8 cellular contexts compared by ENCODE assay signal in the genomic region with DNA sequence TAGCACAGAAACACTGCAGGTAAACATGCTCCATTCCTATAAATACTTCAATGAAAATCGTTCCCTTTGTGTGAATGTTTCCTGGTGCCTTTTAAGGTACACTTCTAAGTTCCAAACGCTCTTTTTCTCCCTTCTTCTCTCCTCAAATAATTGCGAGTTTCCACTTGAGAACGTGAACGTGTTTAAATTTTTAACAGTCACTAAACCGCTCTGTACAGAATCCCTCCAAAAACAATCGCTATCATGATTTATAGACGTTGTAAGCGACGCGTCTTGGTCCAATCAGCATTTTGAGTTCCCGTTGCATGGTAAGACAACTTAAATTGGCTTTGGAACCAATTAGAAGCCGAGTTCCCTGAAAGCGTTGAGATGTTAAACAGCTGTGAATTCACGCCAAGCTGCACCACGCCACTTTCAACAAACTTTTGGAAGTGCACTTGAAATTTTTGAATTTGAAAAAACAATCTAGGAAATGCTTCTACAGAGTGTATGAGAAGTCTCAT. TPM values are rescaled to one million over a fixed set of nuclear protein-coding genes. Genes with fewer than 3 reads are reported as not detected.
DNase-seq lines count a peak whose midpoint lies in the region; ATAC-seq and TF ChIP-seq lines count a peak whose summit lies in the region.

No MANE protein-coding gene starts in this region.

- H3K4me3 Mint-ChIP-seq in mesothelial cell of epicardium, result peak overlapping the region; percentile 84

- TF ChIP-seq CTCF in dorsolateral prefrontal cortex (IDR thresholded peaks at IDR 0.05 in 54 of 56, conservative IDR thresholded peaks at IDR 0.05 in 2 of 56; ENCODE audit: low read depth in 1 of 56, partially characterized antibody in 56 of 56), result peak in 2 of 56 donors; percentile 5 to 14
- TF ChIP-seq CTCF in mesothelial cell of epicardium (IDR thresholded peaks at IDR 0.05; ENCODE audit: unreplicated experiment), result no peak

- H3K4me1 Mint-ChIP-seq in mesothelial cell of epicardium, result peaks cover 4% of the 10 kb centered on the region

- ATAC-seq in GM19463 (IDR thresholded peaks at IDR 0.05; ENCODE audit: unreplicated experiment), result no peak

- H3K36me3 Mint-ChIP-seq in mesothelial cell of epicardium, result no peaks in the 10 kb centered on the region

- no peaks in the 10 kb centered on the region for H3K4me1 ChIP-seq in urinary bladder (ENCODE audit: insufficient read depth)

- H3K9me3 Mint-ChIP-seq in mesothelial cell of epicardium, result no peaks in the 10 kb centered on the region

- H3K36me3 ChIP-seq in urinary bladder (ENCODE audit: insufficient read depth), result no peaks in the 10 kb centered on the region

- no peaks in the 10 kb centered on the region for H3K27me3 ChIP-seq in dorsolateral prefrontal cortex

- peak overlapping the region; percentile 55 to 93 (median 78) for H3K4me3 ChIP-seq in dorsolateral prefrontal cortex
- peak overlapping the region; percentile 64 for H3K4me3 ChIP-seq in urinary bladder (ENCODE audit: low read depth, low read length)

- intact Hi-C loops in dorsolateral prefrontal cortex (cut with DNase I), result no loop called here

- H3K27ac ChIP-seq in dorsolateral prefrontal cortex, result peak overlapping the region in 54 of 59 donors; percentile 17 to 99 (median 98)
- no peak overlapping the region for H3K27ac ChIP-seq in urinary bladder (ENCODE audit: low read depth)

- under 1% methylated on average over 16 of the region's 16 CpGs for WGBS in urinary bladder

- H3K27ac Mint-ChIP-seq in mesothelial cell of epicardium, result peak overlapping the region; percentile 95

- H3K27me3 Mint-ChIP-seq in mesothelial cell of epicardium (ENCODE audit: low read depth), result peaks cover 11% of the 10 kb centered on the region

- DNase-seq in activated naive CD4-positive, alpha-beta T cell treated with Interleukin-2 at 50 U/mL for 16 hours, result peak; percentile 30
- DNase-seq in activated naive CD4-positive, alpha-beta T cell treated with anti-CD3 and anti-CD28 coated beads, Interleukin-2, amount 50 U/mL, for 16 hours, result no peak
- DNase-seq in NCI-H1092 (lab: John Stamatoyannopoulos, UW) (peak; percentile 35), SW480 (ENCODE audit: low spot score) (peak; percentile 51), dorsolateral prefrontal cortex (peak in 1 of 10 donors; percentile 6), mesothelial cell of epicardium (ENCODE audit: low spot score in 2 of 2, unreplicated experiment in 2 of 2) (no peak)

RNA-seq across cellular contexts. Expression of a gene that starts 12.6 kb away (rescaled TPM):
- under 1 TPM in 2 of 120 experiments, not detected in 118; 0.47 to 0.56 TPM for total RNA-seq in dorsolateral prefrontal cortex
- total RNA-seq in mesothelial cell of epicardium, result not detected in 3 replicates
- total RNA-seq in urinary bladder, result not detected
- not detected for polyA plus RNA-seq in urinary bladder

Comparison
In these comparisons a context has a peak if more than half of its experiments do, and no peak if none do; other contexts are left out.
1. DNase-seq: peak in activated naive CD4-positive, alpha-beta T cell treated with Interleukin-2 at 50 U/mL for 16 hours (single experiment), NCI-H1092 (single experiment) and SW480 (single experiment); none in activated naive CD4-positive, alpha-beta T cell treated with anti-CD3 and anti-CD28 coated beads, Interleukin-2, amount 50 U/mL, for 16 hours (single experiment) and mesothelial cell of epicardium (0 of 2).